Comparison of ENCODE assay signal across 1 cellular context in genomic region chr17:7716901-7717755, GRCh38.
TF ChIP-seq lines count a peak whose summit lies in the region.

Gene DNAH2, plus strand, starts transcription at chr17:7717744. Its CDS starts 1,991 bp downstream, at chr17:7719735.

TF ChIP-seq in IMR-90, 13 proteins besides CTCF, POLR2A, EP300 and RAD21:
- TF ChIP-seq MXI1 (IDR thresholded peaks at IDR 0.05; ENCODE audit: borderline replicate concordance, low read depth, low read length) (no peak), SMC3 (IDR thresholded peaks at IDR 0.05; ENCODE audit: low read depth, low read length) (peak; percentile 52), FOS (IDR thresholded peaks at IDR 0.05; ENCODE audit: low read depth, low read length) (no peak), MAZ (IDR thresholded peaks at IDR 0.05; ENCODE audit: borderline replicate concordance, low read depth, low read length) (peak; percentile 93), RFX5 (IDR thresholded peaks at IDR 0.05; ENCODE audit: low read depth, low read length) (no peak), BHLHE40 (IDR thresholded peaks at IDR 0.05; ENCODE audit: low read depth, low read length) (0 out of 2 replicates have a peak, but pooled peaks have one; percentile 51)
